Comparison of ENCODE assay signal across 1 cellular context in the genomic region with DNA sequence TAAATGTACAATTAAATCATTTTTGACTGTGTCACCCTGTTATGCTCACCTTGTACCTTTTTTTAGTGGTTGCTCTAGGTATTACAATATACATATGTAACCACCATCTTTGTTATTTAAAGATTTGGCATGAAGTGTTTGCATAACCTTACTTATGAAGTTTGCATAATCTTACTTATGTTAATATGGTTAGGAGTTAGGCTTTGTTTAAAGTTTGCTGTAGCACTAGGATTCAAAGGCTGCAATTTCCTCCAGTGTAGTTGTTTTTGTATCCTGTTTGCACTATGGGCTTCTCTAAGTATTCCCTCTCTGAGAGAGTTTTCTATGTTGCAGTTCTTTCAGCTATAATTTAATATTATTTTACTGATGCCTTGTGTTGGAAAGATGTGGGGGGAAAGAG.
TF ChIP-seq lines count a peak whose summit lies in the region.

No MANE protein-coding gene starts in this region.

TF ChIP-seq in H1, 55 proteins besides CTCF, POLR2A, EP300 and RAD21:
- TF ChIP-seq ASH2L (IDR thresholded peaks at IDR 0.05; ENCODE audit: low read length) = no peak
- TF ChIP-seq CHD1 (IDR thresholded peaks at IDR 0.05; ENCODE audit: low read depth, low read length) = no peak
- no peak for TF ChIP-seq CEBPB (IDR thresholded peaks at IDR 0.05; ENCODE audit: low read depth, low read length)
- TF ChIP-seq KDM1A (IDR thresholded peaks at IDR 0.05; ENCODE audit: borderline replicate concordance, low read length) = no peak
- no peak for TF ChIP-seq KDM4A (IDR thresholded peaks at IDR 0.05; ENCODE audit: low read depth, low read length, severe bottlenecking)
- no peak for TF ChIP-seq RFX5 (IDR thresholded peaks at IDR 0.05; ENCODE audit: borderline replicate concordance, low read depth, low read length)
- TF ChIP-seq KDM5A (IDR thresholded peaks at IDR 0.05; ENCODE audit: low read length) = no peak
- TF ChIP-seq NRF1 (IDR thresholded peaks at IDR 0.05; ENCODE audit: low read depth, low read length) = no peak
- no peak for TF ChIP-seq CBX8 (IDR thresholded peaks at IDR 0.05; ENCODE audit: borderline replicate concordance, low read depth, low read length)
- no peak for TF ChIP-seq BRCA1 (IDR thresholded peaks at IDR 0.05; ENCODE audit: low read depth, low read length)
- TF ChIP-seq JUND (IDR thresholded peaks at IDR 0.05; ENCODE audit: low read length) = no peak
- TF ChIP-seq NANOG (IDR thresholded peaks at IDR 0.05; ENCODE audit: insufficient read depth, low read depth, low read length, poor library complexity, severe bottlenecking) = no peak
- TF ChIP-seq POU5F1 (IDR thresholded peaks at IDR 0.05; ENCODE audit: low read depth, low read length) = no peak
- TF ChIP-seq GABPA (IDR thresholded peaks at IDR 0.05; ENCODE audit: borderline replicate concordance, insufficient read depth, low read length) = no peak
